10 cellular contexts compared by ENCODE assay signal in genomic region chr11:99063331-99063730, GRCh38. TPM values are rescaled to one million over a fixed set of nuclear protein-coding genes. Genes with fewer than 3 reads are reported as not detected.
"Had no signal": no experiment of that assay in that cellular context is flagged by ENCODE, and none has a peak within 500 bp of the region (broad histone marks: within the 10 kb centered on the region; RNA-seq: fewer than 3 reads in every experiment).

No MANE protein-coding gene starts in this region.

- H3K9me3 ChIP-seq: HAP-1 had no signal

- H3K4me3 ChIP-seq: GM23248, GM23338, HAP-1 had no signal

- H3K27ac ChIP-seq: GM23248 had no signal

- ATAC-seq: GM23338, HCT116 had no signal

- H3K36me3 ChIP-seq: HAP-1 had no signal

- DNase-seq: GM23248, GOT3, H7, H9, HCEC 1CT, HFFc6 had no signal

- H3K4me1 ChIP-seq: HAP-1 had no signal

- H2AFZ ChIP-seq: GM23248, GM23338 had no signal

- FAIRE-seq: H1 had no signal

- H3K4me2 ChIP-seq: GM23338 had no signal

RNA-seq across cellular contexts. Expression of gene CNTN5, which starts 42.6 kb away (rescaled TPM):
- total RNA-seq: GM23248, GM23338, H1, H9, HFFc6 had no signal
- polyA plus RNA-seq: GM23248, GM23338, H1 had no signal
